8 cellular contexts compared by ENCODE assay signal in the genomic region with DNA sequence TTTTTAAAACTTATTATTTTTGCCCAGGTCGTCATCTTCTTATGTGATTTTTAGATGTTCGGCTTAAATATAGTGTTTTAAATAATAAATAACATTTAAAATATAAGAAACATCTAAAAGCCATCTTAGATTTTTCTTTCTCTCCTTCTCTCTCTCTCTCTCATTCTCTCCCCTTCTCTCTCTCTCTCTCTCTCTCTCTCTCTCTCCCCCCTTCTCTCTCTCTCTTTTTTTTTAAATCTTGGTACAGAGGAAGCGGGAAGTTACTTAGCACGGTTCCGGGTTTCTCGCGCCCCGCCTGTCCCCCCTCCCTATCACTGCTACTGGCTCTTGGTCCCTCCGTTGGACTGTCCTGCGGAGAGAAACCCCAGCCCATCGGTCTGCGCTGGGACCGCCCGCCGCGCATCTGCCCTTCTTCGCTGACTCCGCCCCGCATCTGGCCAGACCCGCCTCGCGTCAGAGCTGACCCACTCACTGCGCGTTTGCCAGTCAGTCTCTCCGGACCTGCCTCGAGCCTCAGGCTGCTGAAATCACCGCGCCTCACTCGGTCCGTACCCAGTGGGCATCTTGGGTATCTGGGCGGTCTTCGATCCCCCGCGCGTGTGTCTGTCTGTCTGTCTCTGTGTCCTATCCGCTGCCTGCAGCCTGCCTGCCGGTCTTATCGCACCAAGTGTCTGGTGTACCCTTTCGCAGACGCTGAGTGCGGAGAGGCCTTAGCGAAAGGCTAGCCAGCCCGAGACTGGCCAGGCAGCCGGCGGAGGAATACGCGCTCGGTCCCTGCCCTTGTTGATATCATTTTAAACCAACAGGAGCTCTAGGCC.
DNase-seq lines count a peak whose midpoint lies in the region; ATAC-seq lines count a peak whose summit lies in the region.

TSS of gene PABPC5 (plus strand) at position 489 of the 818 bp plus-strand sequence. CDS start 739 bp downstream, outside the sequence.

- H3K9me3 Mint-ChIP-seq in stimulated activated naive B cell treated with anti-CD40 and anti-IgM and Interleukin-4, amounts not matched to agents 10 μg/mL and 1 μg/mL and 100 μg/mL, for 72 hours, result peaks cover 0 to 5% of the 10 kb centered on the region in 2 donors

- H3K4me1 Mint-ChIP-seq in stimulated activated naive B cell treated with anti-CD40 and anti-IgM and Interleukin-4, amounts not matched to agents 10 μg/mL and 1 μg/mL and 100 μg/mL, for 72 hours, result peaks cover 0 to 2% of the 10 kb centered on the region in 2 donors

- in situ Hi-C loops in KBM-7 (cut with MboI; ENCODE audit: low pct_unique_long_range_greater_than_20kb, low sequenced_read_pairs), result no loop called here

- DNase-seq in NCI-H1694 treated with DMSO at 0.1 percent for 48 hours (lab: John Stamatoyannopoulos, UW) (peak; percentile 35), NCI-H1694 (lab: John Stamatoyannopoulos, UW) (no peak), cortex of kidney (lab: John Stamatoyannopoulos, UW) (peak; percentile 5), kidney tubule cell (ENCODE audit: low spot score) (peak; percentile 79), OCI-M1 (lab: John Stamatoyannopoulos, UW) (no peak), HUDEP-2 (lab: John Stamatoyannopoulos, UW; ENCODE audit: unreplicated experiment in 76 of 76) (no peak), KBM-7 (no peak)
- no peak for DNase-seq in stimulated activated naive B cell treated with anti-CD40 and anti-IgM and Interleukin-4, amounts not matched to agents 10 μg/mL and 1 μg/mL and 100 μg/mL, for 72 hours

- H3K36me3 Mint-ChIP-seq in stimulated activated naive B cell treated with anti-CD40 and anti-IgM and Interleukin-4, amounts not matched to agents 10 μg/mL and 1 μg/mL and 100 μg/mL, for 72 hours, result no peaks in the 10 kb centered on the region

- peak within 1 kb of the TSS; percentile 3 to 36 for H3K4me3 Mint-ChIP-seq in stimulated activated naive B cell treated with anti-CD40 and anti-IgM and Interleukin-4, amounts not matched to agents 10 μg/mL and 1 μg/mL and 100 μg/mL, for 72 hours

- no peak for ATAC-seq in stimulated activated naive B cell treated with anti-CD40 and anti-IgM and Interleukin-4, amounts not matched to agents 10 μg/mL and 1 μg/mL and 100 μg/mL, for 72 hours (replicated peaks)

- no peak within 1 kb of the TSS for H3K27ac Mint-ChIP-seq in stimulated activated naive B cell treated with anti-CD40 and anti-IgM and Interleukin-4, amounts not matched to agents 10 μg/mL and 1 μg/mL and 100 μg/mL, for 72 hours

- H3K27me3 Mint-ChIP-seq in stimulated activated naive B cell treated with anti-CD40 and anti-IgM and Interleukin-4, amounts not matched to agents 10 μg/mL and 1 μg/mL and 100 μg/mL, for 72 hours, result peaks cover 7 to 19% of the 10 kb centered on the region in 2 donors

Comparison
In these comparisons a context has a peak if more than half of its experiments do, and no peak if none do; other contexts are left out.
1. DNase-seq: peak in NCI-H1694 treated with DMSO at 0.1 percent for 48 hours (single experiment), cortex of kidney (single experiment) and kidney tubule cell (single experiment); none in NCI-H1694 (single experiment), stimulated activated naive B cell treated with anti-CD40 and anti-IgM and Interleukin-4, amounts not matched to agents 10 μg/mL and 1 μg/mL and 100 μg/mL, for 72 hours (single experiment), OCI-M1 (single experiment), HUDEP-2 (0 of 76) and KBM-7 (single experiment).